25 cellular contexts compared by ENCODE assay signal in genomic region chr2:62177392-62178026, GRCh38.
"Had no signal": no experiment of that assay in that cellular context is flagged by ENCODE, and none has a peak within 500 bp of the region (broad histone marks: within the 10 kb centered on the region; RNA-seq: fewer than 3 reads in every experiment).

No MANE protein-coding gene starts in this region.

- ATAC-seq: activated CD8-positive, alpha-beta memory T cell treated with anti-CD3 and anti-CD28 coated beads, Interleukin-2, amount 10 ng/mL, durations not matched to agents 7 days and 5 days; activated CD8-positive, alpha-beta T cell treated with anti-CD3 and anti-CD28 coated beads, Interleukin-2, amount 10 ng/mL, durations not matched to agents 7 days and 5 days; activated T-cell treated with anti-CD3 and anti-CD28 coated beads, Interleukin-2, amount 50 U/mL, for 72 hours; body of pancreas; gastroesophageal sphincter; lower lobe of right lung; natural killer cell; stimulated activated effector memory CD8-positive, alpha-beta T cell treated with anti-CD3 and anti-CD28 coated beads, Interleukin-12 subunit alpha, Interleukin-12 subunit beta, amount 100 ng/mL, for 72 hours had no signal

- H3K27ac ChIP-seq: body of pancreas, cardiac muscle cell, gastroesophageal sphincter, right lobe of liver, uterus had no signal

- DNase-seq: activated CD4-positive, alpha-beta T cell treated with anti-CD3 and anti-CD28 coated beads, Interleukin-2, amount 10 ng/mL, durations not matched to agents 24 days and 14 days; activated CD4-positive, CD25-positive, alpha-beta regulatory T cell treated with anti-CD3 and anti-CD28 coated beads, Interleukin-2, amount 50 U/mL, for 72 hours; activated CD8-positive, alpha-beta memory T cell treated with anti-CD3 and anti-CD28 coated beads, Interleukin-2, amount 10 ng/mL, durations not matched to agents 7 days and 5 days; activated CD8-positive, alpha-beta T cell treated with anti-CD3 and anti-CD28 coated beads, Interleukin-2, amount 10 ng/mL, durations not matched to agents 7 days and 5 days; activated naive CD4-positive, alpha-beta T cell treated with Interleukin-2 at 50 U/mL for 16 hours; activated T-cell treated with anti-CD3 and anti-CD28 coated beads, Interleukin-2, amount 50 U/mL, for 72 hours; aorta; body of pancreas; dorsolateral prefrontal cortex; effector memory CD4-positive, alpha-beta T cell; hypothalamus; immature natural killer cell; kidney; lower lobe of right lung; mesendoderm; natural killer cell; right lobe of liver; stimulated activated CD4-positive, alpha-beta T cell treated with anti-CD3 and anti-CD28 coated beads, Interleukin-12 subunit alpha, Interleukin-12 subunit beta, amount 100 ng/mL, for 4 hours; stimulated activated CD4-positive, alpha-beta T cell treated with anti-CD3 and anti-CD28 coated beads, Interleukin-4, amount 100 ng/mL, for 24 hours; substantia nigra; T-helper 1 cell; uterus had no signal

- H3K9me3 ChIP-seq: body of pancreas, gastroesophageal sphincter, lower lobe of right lung, right lobe of liver, uterus had no signal

- H3K36me3 ChIP-seq: cardiac muscle cell, gastroesophageal sphincter, lower lobe of right lung, right lobe of liver, uterus had no signal
